ENCODE assay signal across 8 cellular contexts in genomic region chr9:111992523-111992922, GRCh38.
DNase-seq lines count a peak whose midpoint lies in the region; ATAC-seq, FAIRE-seq and TF ChIP-seq lines count a peak whose summit lies in the region.

No MANE protein-coding gene starts in this region.

- FAIRE-seq in bronchial epithelial cell (lab: Jason Lieb, UNC), result no peak

- H3K4me3 ChIP-seq in bronchial epithelial cell (ENCODE audit: low read depth, low read length), result no peak overlapping the region

- H3K36me3 ChIP-seq in bronchial epithelial cell (ENCODE audit: control insufficient read depth, insufficient read depth, low read length), result no peaks in the 10 kb centered on the region

- POLR2A ChIA-PET in GM10248 (lab: Yijun Ruan, JAX), result interaction anchor here (0.5 kb wide), 1 partner anchor 88 kb away, joined by 6 read pairs; no protein-coding TSS in a partner anchor

- ATAC-seq in GM21423 (IDR thresholded peaks at IDR 0.05; ENCODE audit: unreplicated experiment), result peak; percentile 89
- peak; percentile 88 for ATAC-seq in HG03565 (IDR thresholded peaks at IDR 0.05; ENCODE audit: unreplicated experiment)
- no peak for ATAC-seq in Right ventricle myocardium superior (ENCODE audit: poor library complexity)

- intact Hi-C loops in Right ventricle myocardium superior (cut with DNase I), result no loop called here

- DNase-seq in GM10248 (ENCODE audit: extremely low spot score), result peak; percentile 69
- DNase-seq in bronchial epithelial cell (ENCODE audit: low read depth), result peak; percentile 93
- DNase-seq in SKM-1 (lab: John Stamatoyannopoulos, UW; ENCODE audit: unreplicated experiment), result no peak
- no peak for DNase-seq in NCI-H1436 (lab: John Stamatoyannopoulos, UW)
- DNase-seq in NCI-H524 treated with DMSO at 0.1 percent for 48 hours (lab: John Stamatoyannopoulos, UW), result no peak
- DNase-seq in Right ventricle myocardium superior, result no peak

- CTCF ChIA-PET in GM10248 (lab: Yijun Ruan, JAX), result interaction anchor here (0.9 to 3.8 kb wide), 7 partner anchors 16 to 82 kb away, joined by 3 to 11 read pairs (median 4); no protein-coding TSS in a partner anchor

- H3K27me3 ChIP-seq in bronchial epithelial cell (ENCODE audit: control insufficient read depth, insufficient read depth, low read length), result no peaks in the 10 kb centered on the region

- TF ChIP-seq CTCF in GM10248 (IDR thresholded peaks at IDR 0.05; ENCODE audit: control extremely low read depth, extremely low read depth, low read depth, missing control alignments) (no peak), bronchial epithelial cell (IDR thresholded peaks at IDR 0.05; ENCODE audit: insufficient read depth, low read length, severe bottlenecking) (no peak)

Comparison
In these comparisons a context has a peak if more than half of its experiments do, and no peak if none do; other contexts are left out.
1. DNase-seq: peak in GM10248 (single experiment) and bronchial epithelial cell (single experiment); none in SKM-1 (single experiment), NCI-H1436 (single experiment), NCI-H524 treated with DMSO at 0.1 percent for 48 hours (single experiment) and Right ventricle myocardium superior (single experiment).